ENCODE assay signal across 15 cellular contexts in the genomic region with DNA sequence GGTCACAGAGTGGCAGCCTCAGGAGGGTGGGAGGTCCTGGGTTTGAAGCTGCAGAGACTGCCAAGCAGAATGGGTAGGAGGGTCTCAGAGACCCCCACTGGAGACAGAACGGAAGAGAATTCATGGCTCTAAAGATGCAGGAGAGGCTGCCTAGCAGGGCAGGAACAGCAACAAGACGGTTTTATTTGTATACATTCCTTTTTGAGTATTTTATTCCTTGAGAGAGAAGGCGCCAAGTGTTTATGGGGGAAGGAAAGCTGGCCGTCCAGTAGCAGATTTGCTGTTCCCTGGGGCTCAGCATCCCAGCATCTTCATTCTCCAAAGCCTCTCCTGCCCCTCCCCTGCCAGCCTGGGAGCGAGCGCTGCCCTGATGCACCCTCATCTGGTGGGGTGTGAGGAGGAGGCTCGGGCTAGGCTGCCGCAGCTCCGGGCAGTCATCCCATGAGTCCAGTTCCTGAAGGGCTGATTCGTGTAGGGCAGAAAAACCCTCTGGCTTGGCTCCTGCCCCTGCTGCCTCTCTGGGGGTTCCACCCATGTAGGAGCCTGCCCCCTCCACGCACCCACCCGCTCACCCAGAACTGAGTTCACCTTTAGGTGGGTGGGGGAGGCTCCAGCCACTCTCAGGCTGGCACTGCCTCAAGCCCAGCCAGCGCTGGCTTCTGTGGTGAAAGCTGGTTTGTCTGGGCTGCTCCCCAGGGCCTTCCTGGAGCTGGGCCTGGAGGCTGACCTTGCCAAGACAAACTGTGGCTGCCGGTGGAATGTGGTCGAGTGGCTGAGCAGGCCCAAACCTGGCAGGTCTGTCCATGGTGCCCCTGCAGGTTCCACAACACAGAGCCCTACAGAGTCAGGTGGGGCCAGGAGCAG. TPM values are rescaled to one million over a fixed set of nuclear protein-coding genes. Genes with fewer than 3 reads are reported as not detected.
DNase-seq lines count a peak whose midpoint lies in the region; ATAC-seq, FAIRE-seq and TF ChIP-seq lines count a peak whose summit lies in the region.
"Had no signal": no experiment of that assay in that cellular context is flagged by ENCODE, and none has a peak within 500 bp of the region (broad histone marks: within the 10 kb centered on the region; RNA-seq: fewer than 3 reads in every experiment).

No MANE protein-coding gene starts in this region.

- CTCF ChIA-PET in A549 (lab: Yijun Ruan, JAX) = interaction anchor here (0.8 to 10.7 kb wide), 4 partner anchors 13 to 84 kb away, joined by 3 to 103 read pairs (median 8); no protein-coding TSS in a partner anchor

- ATAC-seq in A549 = peak; percentile 36 to 52; a peak in 3 of 6 replicates
- peak; percentile 96 for ATAC-seq in left lung
- no peak for ATAC-seq in GM19035 (IDR thresholded peaks at IDR 0.05; ENCODE audit: unreplicated experiment)
- ATAC-seq: gastrocnemius medialis had no signal

- H2AFZ ChIP-seq in MM.1S (ENCODE audit: low read length) = no peak overlapping the region

- DNase-seq in A549 (ENCODE audit: low read depth in 1 of 2, low spot score in 1 of 2) = no peak
- DNase-seq in HT-29 (ENCODE audit: low spot score) = peak; percentile 54
- DNase-seq in bronchial epithelial cell (ENCODE audit: low read depth) = peak; percentile 75
- DNase-seq in left lung = peak; percentile 84 to 88
- no peak for DNase-seq in NCI-H2171 treated with DMSO at 0.1 percent for 48 hours (lab: John Stamatoyannopoulos, UW)
- no peak for DNase-seq in NCI-H82 (lab: John Stamatoyannopoulos, UW)
- no peak for DNase-seq in MM.1S
- DNase-seq: amniotic stem cell, BE2C, gastrocnemius medialis, naive B cell, NCI-H1694, SIG-M5 had no signal

- H3K79me2 ChIP-seq in MM.1S (ENCODE audit: low read length) = no peaks in the 10 kb centered on the region

- no peak overlapping the region for H3K4me3 ChIP-seq in A549
- H3K4me3 ChIP-seq in bronchial epithelial cell (ENCODE audit: low read depth, low read length) = no peak overlapping the region
- H3K4me3 ChIP-seq in left lung = no peak overlapping the region
- no peak overlapping the region for H3K4me3 ChIP-seq in MM.1S (ENCODE audit: low read length)
- H3K4me3 ChIP-seq: gastrocnemius medialis, uterus had no signal

- H3K27ac ChIP-seq in A549 (no peak overlapping the region), left lung (no peak overlapping the region), MM.1S (ENCODE audit: low read length) (no peak overlapping the region)
- H3K27ac ChIP-seq: gastrocnemius medialis, uterus had no signal

- peaks cover 4% of the 10 kb centered on the region for H3K27me3 ChIP-seq in bronchial epithelial cell (ENCODE audit: control insufficient read depth, insufficient read depth, low read length)
- peaks cover 0 to 56% of the 10 kb centered on the region in 2 donors for H3K27me3 ChIP-seq in left lung
- H3K27me3 ChIP-seq in MM.1S (replicated peaks; ENCODE audit: insufficient read depth, low read length) = no peaks in the 10 kb centered on the region
- H3K27me3 ChIP-seq: BE2C, uterus had no signal

- 54% methylated on average over 11 of the region's 15 CpGs for WGBS in A549 (ENCODE audit: missing lambda C conversion rate)

- POLR2A ChIA-PET in A549 (lab: Yijun Ruan, JAX) = no interaction called here

- TF ChIP-seq CTCF in A549 (IDR thresholded peaks at IDR 0.05) (no peak), bronchial epithelial cell (IDR thresholded peaks at IDR 0.05; ENCODE audit: insufficient read depth, low read length, severe bottlenecking) (no peak), left lung (IDR thresholded peaks at IDR 0.05) (no peak), MM.1S (IDR thresholded peaks at IDR 0.05; ENCODE audit: low read length) (no peak)

- TF ChIP-seq POLR2A in A549 (IDR thresholded peaks at IDR 0.05; ENCODE audit: low read length) = no peak

- no peaks in the 10 kb centered on the region for H4K20me1 ChIP-seq in MM.1S (ENCODE audit: insufficient read depth, low read length)

- no peak overlapping the region for H3K4me2 ChIP-seq in A549
- H3K4me2 ChIP-seq in MM.1S (ENCODE audit: low read depth, low read length) = no peak overlapping the region

- H3K36me3 ChIP-seq in bronchial epithelial cell (ENCODE audit: control insufficient read depth, insufficient read depth, low read length) (no peaks in the 10 kb centered on the region), left lung (no peaks in the 10 kb centered on the region), MM.1S (replicated peaks; ENCODE audit: insufficient read depth, low read length) (no peaks in the 10 kb centered on the region)
- H3K36me3 ChIP-seq: BE2C, gastrocnemius medialis, uterus had no signal

- intact Hi-C loops in left lung (cut with DNase I) = no loop called here

- no peaks in the 10 kb centered on the region for H3F3A ChIP-seq in MM.1S (ENCODE audit: insufficient read depth, low read length)

- no peaks in the 10 kb centered on the region for H3K9me3 ChIP-seq in A549
- H3K9me3 ChIP-seq in left lung = no peaks in the 10 kb centered on the region
- H3K9me3 ChIP-seq in MM.1S (replicated peaks; ENCODE audit: insufficient read depth, low read length) = no peaks in the 10 kb centered on the region
- H3K9me3 ChIP-seq: BE2C, gastrocnemius medialis, uterus had no signal

- no peak for TF ChIP-seq EP300 in A549 (IDR thresholded peaks at IDR 0.05)

- H3K9me2 ChIP-seq in MM.1S (replicated peaks; ENCODE audit: insufficient read depth, low read length) = no peaks in the 10 kb centered on the region

- TF ChIP-seq RAD21 in A549 (conservative IDR thresholded peaks at IDR 0.05 in 1 of 2, IDR thresholded peaks at IDR 0.05 in 1 of 2) = no peak

- no peak overlapping the region for H3K9ac ChIP-seq in MM.1S (ENCODE audit: low read length)

- H3K4me1 ChIP-seq in A549 (no peaks in the 10 kb centered on the region), left lung (no peaks in the 10 kb centered on the region), MM.1S (ENCODE audit: low read length) (no peaks in the 10 kb centered on the region)
- H3K4me1 ChIP-seq: BE2C, gastrocnemius medialis had no signal

- FAIRE-seq in A549 (lab: Jason Lieb, UNC) = no peak
- peak; percentile 36 for FAIRE-seq in bronchial epithelial cell (lab: Jason Lieb, UNC)

TF ChIP-seq in A549, 52 proteins besides CTCF, POLR2A, EP300 and RAD21:
- TF ChIP-seq MYC (IDR thresholded peaks at IDR 0.05; ENCODE audit: borderline replicate concordance, low read length) (no peak), SREBF2 (IDR thresholded peaks at IDR 0.05) (no peak), TFCP2L1 (CRISPR knock-in tag; IDR thresholded peaks at IDR 0.05) (no peak), HDAC2 (IDR thresholded peaks at IDR 0.05) (no peak), TP53 (CRISPR knock-in tag; IDR thresholded peaks at IDR 0.05) (no peak), HOXB13 (CRISPR knock-in tag; IDR thresholded peaks at IDR 0.05; ENCODE audit: low read depth) (no peak)
TF ChIP-seq in A549: peak in this region for 0.

RNA-seq across cellular contexts. Expression of a gene that starts 32.4 kb away (rescaled TPM):
- polyA plus RNA-seq in A549 (2011; rRNA removed) (not detected in 2 replicates), A549 (2017; fragmentation: RNase III; extraction: RNeasy Plus Mini Kit Qiagen cat#74134 plus additional on column Dnase treatment) (not detected in 3 replicates)
- not detected in 2 replicates for polyA plus RNA-seq in A549 (2012; cell fraction: cytosol; rRNA removed)
- 0.05 TPM in 1 of 2 replicates, not detected in the other for polyA plus RNA-seq in A549 (2012; cell fraction: nucleus; rRNA removed)
- polyA minus RNA-seq in A549 (2011; rRNA and poly(A)+ RNA removed) = not detected in 2 replicates
- total RNA-seq in HT-29 (2014; rRNA removed; shearing (Covaris generic)) = not detected in 2 replicates
- total RNA-seq in bronchial epithelial cell (not detected in 2 replicates), left lung (10 to 100 TPM in 1 of 2 donors, 1 to 10 TPM in 1; 8.1 to 25.8 TPM)

RNA-seq across cellular contexts. Expression of a gene that starts 46.8 kb away (rescaled TPM):
- polyA plus RNA-seq in A549 (2011; rRNA removed) (0.16 and 0.24 TPM in 2 replicates), A549 (2017; fragmentation: RNase III; extraction: RNeasy Plus Mini Kit Qiagen cat#74134 plus additional on column Dnase treatment) (0.29 to 0.56 TPM (median 0.54 TPM) in 3 replicates)
- 0.23 TPM in 1 of 2 replicates, not detected in the other for polyA plus RNA-seq in A549 (2012; cell fraction: cytosol; rRNA removed)
- polyA plus RNA-seq in A549 (2012; cell fraction: nucleus; rRNA removed) = 0.21 and 0.58 TPM in 2 replicates
- polyA minus RNA-seq in A549 (2011; rRNA and poly(A)+ RNA removed) = 0.54 and 1.5 TPM in 2 replicates
- total RNA-seq in HT-29 (2014; rRNA removed; shearing (Covaris generic)) = not detected in 2 replicates
- total RNA-seq in bronchial epithelial cell (not detected in 2 replicates), left lung (not detected)
- total RNA-seq: gastrocnemius medialis, uterus had no signal

RNA-seq across cellular contexts. Expression of a gene that starts 48.2 kb away (rescaled TPM):
- not detected in 2 replicates for polyA plus RNA-seq in A549 (2011; rRNA removed)
- polyA plus RNA-seq in A549 (2012; cell fraction: cytosol; rRNA removed) = 0.10 TPM in 1 of 2 replicates, not detected in the other
- polyA plus RNA-seq in A549 (2012; cell fraction: nucleus; rRNA removed) = 0.19 and 1.1 TPM in 2 replicates
- polyA plus RNA-seq in A549 (2017; fragmentation: RNase III; extraction: RNeasy Plus Mini Kit Qiagen cat#74134 plus additional on column Dnase treatment) = not detected in 3 replicates
- polyA minus RNA-seq in A549 (2011; rRNA and poly(A)+ RNA removed) = not detected in 2 replicates
- total RNA-seq in HT-29 (2014; rRNA removed; shearing (Covaris generic)) = not detected in 2 replicates
- not detected in 2 replicates for total RNA-seq in bronchial epithelial cell
- total RNA-seq in left lung = not detected
- total RNA-seq: gastrocnemius medialis, uterus had no signal

Comparison
In these comparisons a context has a peak if more than half of its experiments do, and no peak if none do; other contexts are left out.
1. DNase-seq: peak in HT-29 (single experiment), bronchial epithelial cell (single experiment) and left lung (2 of 2); none in A549 (0 of 2), NCI-H2171 treated with DMSO at 0.1 percent for 48 hours (single experiment), NCI-H82 (single experiment) and MM.1S (single experiment).